9 cellular contexts compared by ENCODE assay signal in the genomic region with DNA sequence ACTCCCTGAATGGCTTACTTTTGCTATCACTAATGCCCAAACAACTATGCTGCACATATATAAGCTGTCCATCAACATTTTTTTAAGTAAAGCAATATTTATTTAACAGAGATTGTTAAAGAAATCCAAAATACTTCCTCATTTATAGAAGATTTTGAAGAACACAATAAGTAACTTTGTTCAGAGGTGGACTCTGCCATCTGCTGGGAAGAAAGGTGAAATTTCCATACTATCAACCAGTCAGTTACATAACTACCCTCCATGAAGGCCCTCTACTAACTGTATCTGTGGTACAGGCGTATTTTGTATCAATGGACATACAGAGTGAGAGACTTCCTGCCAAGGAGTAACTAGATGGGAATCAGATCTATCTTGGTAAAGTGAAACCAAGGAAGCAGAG.
DNase-seq lines count a peak whose midpoint lies in the region; ATAC-seq lines count a peak whose summit lies in the region.
"Had no signal": no experiment of that assay in that cellular context is flagged by ENCODE, and none has a peak within 500 bp of the region (broad histone marks: within the 10 kb centered on the region; RNA-seq: fewer than 3 reads in every experiment).

No MANE protein-coding gene starts in this region.

- peak; percentile 43 for ATAC-seq in stimulated activated naive CD8-positive, alpha-beta T cell treated with anti-CD3 and anti-CD28 coated beads, Interleukin-15, Interleukin-2, amounts not matched to agents 100 U/mL and 50 U/mL, for 24 hours

- DNase-seq in SHP77 treated with DMSO at 0.1 percent for 48 hours (lab: John Stamatoyannopoulos, UW) (peak; percentile 6), SHP77 (lab: John Stamatoyannopoulos, UW) (no peak), HPDE6-E6E7 (ENCODE audit: extremely low spot score) (peak; percentile 33), SW480 (ENCODE audit: low spot score) (peak; percentile 39), germinal center (ENCODE audit: low spot score) (peak; percentile 59), ureter (ENCODE audit: low spot score) (no peak)
- DNase-seq in stimulated activated naive CD8-positive, alpha-beta T cell treated with anti-CD3 and anti-CD28 coated beads, Interleukin-15, Interleukin-2, amounts not matched to agents 100 U/mL and 50 U/mL, for 24 hours = no peak
- DNase-seq in effector CD8-positive, alpha-beta T cell (lab: John Stamatoyannopoulos, UW) = no peak
- DNase-seq: activated naive CD8-positive, alpha-beta T cell treated with anti-CD3 and anti-CD28 coated beads, Interleukin-2, amount 10 ng/mL, durations not matched to agents 7 days and 5 days had no signal

Comparison
In these comparisons a context has a peak if more than half of its experiments do, and no peak if none do; other contexts are left out.
1. DNase-seq: peak in SHP77 treated with DMSO at 0.1 percent for 48 hours (single experiment), HPDE6-E6E7 (single experiment), SW480 (single experiment) and germinal center (single experiment); none in SHP77 (0 of 2), stimulated activated naive CD8-positive, alpha-beta T cell treated with anti-CD3 and anti-CD28 coated beads, Interleukin-15, Interleukin-2, amounts not matched to agents 100 U/mL and 50 U/mL, for 24 hours (single experiment), ureter (single experiment) and effector CD8-positive, alpha-beta T cell (single experiment).